Comparison of ENCODE assay signal across 26 cellular contexts in the genomic region with DNA sequence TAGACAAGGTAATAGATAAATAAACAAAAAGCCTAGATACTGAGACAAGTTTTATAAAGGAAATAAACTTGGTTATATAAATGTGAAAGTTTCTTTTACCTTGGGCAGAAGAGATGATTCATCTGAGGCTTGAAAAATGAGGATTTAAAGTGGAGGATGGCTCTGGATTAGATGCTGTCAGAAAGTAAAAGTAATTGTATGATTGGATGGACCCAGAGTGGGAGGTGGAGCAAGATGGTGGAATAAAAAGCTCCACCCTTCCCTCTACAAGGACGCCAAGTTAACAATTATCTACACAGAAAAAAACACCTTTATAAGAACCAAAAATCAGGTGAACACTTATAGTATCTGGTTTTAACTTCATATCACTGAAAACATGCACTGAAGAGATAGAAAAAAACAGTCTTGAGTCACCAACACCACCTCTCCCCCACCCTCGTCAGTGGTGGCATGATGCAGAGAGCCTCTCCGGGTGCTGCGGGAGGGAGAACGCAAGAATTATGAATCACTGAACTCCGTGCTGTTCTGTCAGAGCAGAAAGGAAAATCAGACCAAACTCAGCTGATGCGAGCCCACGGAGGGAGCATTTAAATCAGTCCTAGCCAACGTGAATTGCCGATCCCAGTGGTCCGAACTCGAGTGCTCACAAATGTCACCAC.
DNase-seq lines count a peak whose midpoint lies in the region; ATAC-seq, FAIRE-seq and TF ChIP-seq lines count a peak whose summit lies in the region.
"Had no signal": no experiment of that assay in that cellular context is flagged by ENCODE, and none has a peak within 500 bp of the region (broad histone marks: within the 10 kb centered on the region; RNA-seq: fewer than 3 reads in every experiment).

No MANE protein-coding gene starts in this region.

- peaks cover 1% of the 10 kb centered on the region for H3K27me3 Mint-ChIP-seq in GM23338 (ENCODE audit: insufficient read depth, low read depth, poor library complexity)

- TF ChIP-seq CTCF in GM23338 (conservative IDR thresholded peaks at IDR 0.05; ENCODE audit: low read depth in 2 of 2) (no peak), choroid plexus epithelial cell (conservative IDR thresholded peaks at IDR 0.05; ENCODE audit: low read depth, low read length) (no peak), osteoblast (IDR thresholded peaks at IDR 0.05; ENCODE audit: extremely low read depth, low read depth, low read length) (no peak)

- H3F3A ChIP-seq in GM23338 (replicated peaks; ENCODE audit: low read depth), result no peaks in the 10 kb centered on the region

- ATAC-seq in GM23338, result no peak
- ATAC-seq in left cardiac atrium, result no peak
- ATAC-seq: HepG2, Panc1 had no signal

- DNase-seq in GM23338 (ENCODE audit: low spot score) (no peak), SK-MEL-5 (ENCODE audit: low read depth, low spot score) (peak; percentile 8), choroid plexus epithelial cell (ENCODE audit: low read depth) (peak; percentile 13), osteoblast (ENCODE audit: insufficient read length, low spot score, missing footprints) (no peak), left cardiac atrium (no peak), GOT3 (lab: John Stamatoyannopoulos, UW) (no peak), GM12892 (ENCODE audit: insufficient read length) (no peak), DMS 273 treated with DMSO at 0.1 percent for 48 hours (lab: John Stamatoyannopoulos, UW) (no peak)
- DNase-seq: Caco-2; CD4-positive, alpha-beta memory T cell; H9; HFFc6; KG1; NCI-H1105; NCI-H146; NCI-H2029 treated with DMSO at 0.1 percent for 48 hours; NCI-H2171; NCI-H345; NCI-H524; NCI-H774; SJCRH30; SW 1271 had no signal

- no peak overlapping the region for H3K4me2 ChIP-seq in GM23338
- H3K4me2 ChIP-seq in osteoblast (ENCODE audit: insufficient read depth, low read length), result peak overlapping the region; percentile 52
- H3K4me2 ChIP-seq: BLaER1 had no signal

- H3K4me1 Mint-ChIP-seq in GM23338, result no peaks in the 10 kb centered on the region
- H3K4me1 Mint-ChIP-seq: CD4-positive, alpha-beta memory T cell; H9 had no signal

- H3K27me3 ChIP-seq in GM23338 (ENCODE audit: insufficient read depth) (no peaks in the 10 kb centered on the region), osteoblast (ENCODE audit: insufficient read depth, low read length) (no peaks in the 10 kb centered on the region)
- H3K27me3 ChIP-seq: BLaER1, SJCRH30 had no signal

- H3K4me3 ChIP-seq in GM23338, result no peak overlapping the region
- no peak overlapping the region for H3K4me3 ChIP-seq in choroid plexus epithelial cell (ENCODE audit: low read depth, low read length)
- peak overlapping the region; percentile 30 for H3K4me3 ChIP-seq in osteoblast (ENCODE audit: insufficient read depth, low read length)
- H3K4me3 ChIP-seq: BLaER1, SJCRH30 had no signal

- H3K4me1 ChIP-seq in GM23338 (ENCODE audit: insufficient read depth), result no peaks in the 10 kb centered on the region
- peaks cover 3% of the 10 kb centered on the region for H3K4me1 ChIP-seq in osteoblast (ENCODE audit: insufficient read depth, low read length)
- H3K4me1 ChIP-seq: BLaER1, Caco-2, SJCRH30 had no signal

- in situ Hi-C loops in SK-MEL-5 (cut with HindIII; ENCODE audit: low pct_unique_long_range_greater_than_20kb, low sequenced_read_pairs), result no loop called here

- H3K9me3 ChIP-seq in osteoblast (ENCODE audit: low read depth, low read length), result peaks cover 2% of the 10 kb centered on the region
- H3K9me3 ChIP-seq: BLaER1, SJCRH30 had no signal

- H3K27ac Mint-ChIP-seq in GM23338, result no peak overlapping the region
- H3K27ac Mint-ChIP-seq: CD4-positive, alpha-beta memory T cell; HFFc6 had no signal

- TF ChIP-seq POLR2A in GM12892 (IDR thresholded peaks at IDR 0.05; ENCODE audit: low read depth, low read length), result no peak

- H3K36me3 ChIP-seq in GM23338 (ENCODE audit: insufficient read depth) (no peaks in the 10 kb centered on the region), osteoblast (ENCODE audit: insufficient read depth, low read length) (no peaks in the 10 kb centered on the region)
- H3K36me3 ChIP-seq: BLaER1, SJCRH30 had no signal

- peaks cover 5% of the 10 kb centered on the region; the same call in 1 of the 2 replicates for H3K9me2 ChIP-seq in GM23338 (ENCODE audit: insufficient read depth)

- FAIRE-seq in GM12892 (lab: Jason Lieb, UNC), result no peak
- FAIRE-seq: G401.6, HepG2 had no signal

- H3K36me3 Mint-ChIP-seq in GM23338 (ENCODE audit: low read depth), result no peaks in the 10 kb centered on the region

- H2AFZ ChIP-seq in GM23338 (peak overlapping the region; percentile 34; the same call in 1 of the 2 replicates), osteoblast (ENCODE audit: low read length) (peak overlapping the region; percentile 81)

- intact Hi-C loops in left cardiac atrium (cut with DNase I), result no loop called here

- peaks cover 4% of the 10 kb centered on the region; the same call in 1 of the 3 replicates for H3K9me3 Mint-ChIP-seq in GM23338

- H3K79me2 ChIP-seq in GM23338 (replicated peaks; ENCODE audit: insufficient read depth) (no peaks in the 10 kb centered on the region), osteoblast (ENCODE audit: insufficient read depth, low read length) (no peaks in the 10 kb centered on the region)

- no peak overlapping the region for H3K4me3 Mint-ChIP-seq in GM23338
- H3K4me3 Mint-ChIP-seq: CD4-positive, alpha-beta memory T cell; H9; HFFc6 had no signal

- no peaks in the 10 kb centered on the region for H4K20me1 ChIP-seq in GM23338 (replicated peaks; ENCODE audit: insufficient read depth)
- H4K20me1 ChIP-seq in osteoblast (ENCODE audit: insufficient read depth, low read length), result no peaks in the 10 kb centered on the region
- H4K20me1 ChIP-seq: BLaER1 had no signal

- H3K27ac ChIP-seq in GM23338 (ENCODE audit: low read depth), result no peak overlapping the region
- H3K27ac ChIP-seq in osteoblast (ENCODE audit: low read depth, low read length), result no peak overlapping the region
- H3K27ac ChIP-seq: BLaER1, SJCRH30 had no signal

TF ChIP-seq in GM23338, 12 proteins besides CTCF, POLR2A, EP300 and RAD21:
- TF ChIP-seq CREB1 (CRISPR knock-in tag; IDR thresholded peaks at IDR 0.05; ENCODE audit: low read depth) (no peak), NANOG (IDR thresholded peaks at IDR 0.05; ENCODE audit: borderline replicate concordance) (no peak)

Comparison
In these comparisons a context has a peak if more than half of its experiments do, and no peak if none do; other contexts are left out.
1. DNase-seq: peak in SK-MEL-5 (single experiment) and choroid plexus epithelial cell (single experiment); none in GM23338 (single experiment), osteoblast (single experiment), left cardiac atrium (single experiment), GOT3 (single experiment), GM12892 (single experiment) and DMS 273 treated with DMSO at 0.1 percent for 48 hours (single experiment).